Comparison of ENCODE assay signal across 1 cellular context in genomic region chr17:28644782-28645575, GRCh38.
TF ChIP-seq lines count a peak whose summit lies in the region.

Gene BLTP2 (minus strand): TSS chr17:28645158. CDS start chr17:28645056, 102 bp downstream.

TF ChIP-seq in HepG2, 621 proteins besides CTCF, POLR2A, EP300 and RAD21 (continued from another document and continues in another):
- TF ChIP-seq, protein P1, sequence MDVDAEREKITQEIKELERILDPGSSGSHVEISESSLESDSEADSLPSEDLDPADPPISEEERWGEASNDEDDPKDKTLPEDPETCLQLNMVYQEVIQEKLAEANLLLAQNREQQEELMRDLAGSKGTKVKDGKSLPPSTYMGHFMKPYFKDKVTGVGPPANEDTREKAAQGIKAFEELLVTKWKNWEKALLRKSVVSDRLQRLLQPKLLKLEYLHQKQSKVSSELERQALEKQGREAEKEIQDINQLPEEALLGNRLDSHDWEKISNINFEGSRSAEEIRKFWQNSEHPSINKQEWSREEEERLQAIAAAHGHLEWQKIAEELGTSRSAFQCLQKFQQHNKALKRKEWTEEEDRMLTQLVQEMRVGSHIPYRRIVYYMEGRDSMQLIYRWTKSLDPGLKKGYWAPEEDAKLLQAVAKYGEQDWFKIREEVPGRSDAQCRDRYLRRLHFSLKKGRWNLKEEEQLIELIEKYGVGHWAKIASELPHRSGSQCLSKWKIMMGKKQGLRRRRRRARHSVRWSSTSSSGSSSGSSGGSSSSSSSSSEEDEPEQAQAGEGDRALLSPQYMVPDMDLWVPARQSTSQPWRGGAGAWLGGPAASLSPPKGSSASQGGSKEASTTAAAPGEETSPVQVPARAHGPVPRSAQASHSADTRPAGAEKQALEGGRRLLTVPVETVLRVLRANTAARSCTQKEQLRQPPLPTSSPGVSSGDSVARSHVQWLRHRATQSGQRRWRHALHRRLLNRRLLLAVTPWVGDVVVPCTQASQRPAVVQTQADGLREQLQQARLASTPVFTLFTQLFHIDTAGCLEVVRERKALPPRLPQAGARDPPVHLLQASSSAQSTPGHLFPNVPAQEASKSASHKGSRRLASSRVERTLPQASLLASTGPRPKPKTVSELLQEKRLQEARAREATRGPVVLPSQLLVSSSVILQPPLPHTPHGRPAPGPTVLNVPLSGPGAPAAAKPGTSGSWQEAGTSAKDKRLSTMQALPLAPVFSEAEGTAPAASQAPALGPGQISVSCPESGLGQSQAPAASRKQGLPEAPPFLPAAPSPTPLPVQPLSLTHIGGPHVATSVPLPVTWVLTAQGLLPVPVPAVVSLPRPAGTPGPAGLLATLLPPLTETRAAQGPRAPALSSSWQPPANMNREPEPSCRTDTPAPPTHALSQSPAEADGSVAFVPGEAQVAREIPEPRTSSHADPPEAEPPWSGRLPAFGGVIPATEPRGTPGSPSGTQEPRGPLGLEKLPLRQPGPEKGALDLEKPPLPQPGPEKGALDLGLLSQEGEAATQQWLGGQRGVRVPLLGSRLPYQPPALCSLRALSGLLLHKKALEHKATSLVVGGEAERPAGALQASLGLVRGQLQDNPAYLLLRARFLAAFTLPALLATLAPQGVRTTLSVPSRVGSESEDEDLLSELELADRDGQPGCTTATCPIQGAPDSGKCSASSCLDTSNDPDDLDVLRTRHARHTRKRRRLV (CRISPR knock-in tag; IDR thresholded peaks at IDR 0.05), result no peak
- TF ChIP-seq ZNF136 (CRISPR knock-in tag; IDR thresholded peaks at IDR 0.05; ENCODE audit: low read depth) (peak; percentile 38; the same call in 1 of the 2 replicates), ETV5 (CRISPR knock-in tag; IDR thresholded peaks at IDR 0.05; ENCODE audit: borderline replicate concordance) (peak; percentile 69; the same call in 1 of the 2 replicates), ZNF704 (CRISPR knock-in tag; IDR thresholded peaks at IDR 0.05; ENCODE audit: borderline replicate concordance) (peak; percentile 59; the same call in 1 of the 2 replicates), TGIF2 (CRISPR knock-in tag; IDR thresholded peaks at IDR 0.05) (peak; percentile 67; the same call in 1 of the 2 replicates), RAD51 (IDR thresholded peaks at IDR 0.05; ENCODE audit: borderline replicate concordance) (no peak), JUND (CRISPR knock-in tag; IDR thresholded peaks at IDR 0.05) (no peak), FOXK1 (CRISPR knock-in tag; IDR thresholded peaks at IDR 0.05; ENCODE audit: borderline replicate concordance, low read depth) (peak; percentile 80; the same call in 1 of the 2 replicates), SP4 (CRISPR knock-in tag; IDR thresholded peaks at IDR 0.05) (peak; percentile 98), ZNF674 (CRISPR knock-in tag; IDR thresholded peaks at IDR 0.05; ENCODE audit: low read depth) (0 out of 2 replicates have a peak, but pooled peaks have one; percentile 70), HOXA5 (CRISPR knock-in tag; IDR thresholded peaks at IDR 0.05) (peak; percentile 59; the same call in 1 of the 2 replicates), ZNF598 (CRISPR knock-in tag; IDR thresholded peaks at IDR 0.05; ENCODE audit: borderline replicate concordance) (peak; percentile 73; the same call in 1 of the 2 replicates), SMAD1 (CRISPR knock-in tag; IDR thresholded peaks at IDR 0.05; ENCODE audit: borderline replicate concordance, low read depth) (no peak), RORA (CRISPR knock-in tag; IDR thresholded peaks at IDR 0.05) (no peak), ELF3 (CRISPR knock-in tag; IDR thresholded peaks at IDR 0.05) (peak; percentile 89), ZNF354B (CRISPR knock-in tag; IDR thresholded peaks at IDR 0.05) (0 out of 2 replicates have a peak, but pooled peaks have one; percentile 43), REL (CRISPR knock-in tag; conservative IDR thresholded peaks at IDR 0.05) (0 out of 2 replicates have a peak, but pooled peaks have one; percentile 72), MAX (IDR thresholded peaks at IDR 0.05) (peak; percentile 80; the same call in 1 of the 2 replicates), NFKB2 (CRISPR knock-in tag; IDR thresholded peaks at IDR 0.05; ENCODE audit: borderline replicate concordance) (peak; percentile 37; the same call in 1 of the 2 replicates), ZNF318 (CRISPR knock-in tag; IDR thresholded peaks at IDR 0.05) (0 out of 2 replicates have a peak, but pooled peaks have one; percentile 49), BORCS8-MEF2B (CRISPR knock-in tag; IDR thresholded peaks at IDR 0.05) (0 out of 2 replicates have a peak, but pooled peaks have one; percentile 47), ZNF792 (CRISPR knock-in tag; IDR thresholded peaks at IDR 0.05) (0 out of 2 replicates have a peak, but pooled peaks have one; percentile 18), ZFYVE20 (CRISPR knock-in tag; IDR thresholded peaks at IDR 0.05; ENCODE audit: borderline replicate concordance, low read depth) (no peak), ZNF761 (CRISPR knock-in tag; conservative IDR thresholded peaks at IDR 0.05) (peak; percentile 82), SOX13 (IDR thresholded peaks at IDR 0.05) (no peak), SOX13 (CRISPR knock-in tag; conservative IDR thresholded peaks at IDR 0.05 in 1 of 2, IDR thresholded peaks at IDR 0.05 in 1 of 2) (peak in 1 of 2 experiments; percentile 17; a peak in 1 of 4 replicates), ZC3H13 (CRISPR knock-in tag; IDR thresholded peaks at IDR 0.05) (peak; percentile 85), SNAPC2 (CRISPR knock-in tag; IDR thresholded peaks at IDR 0.05) (0 out of 2 replicates have a peak, but pooled peaks have one; percentile 64), ZNF629 (CRISPR knock-in tag; conservative IDR thresholded peaks at IDR 0.05) (no peak), ZNF3 (CRISPR knock-in tag; IDR thresholded peaks at IDR 0.05) (no peak)
- TF ChIP-seq, protein P2, sequence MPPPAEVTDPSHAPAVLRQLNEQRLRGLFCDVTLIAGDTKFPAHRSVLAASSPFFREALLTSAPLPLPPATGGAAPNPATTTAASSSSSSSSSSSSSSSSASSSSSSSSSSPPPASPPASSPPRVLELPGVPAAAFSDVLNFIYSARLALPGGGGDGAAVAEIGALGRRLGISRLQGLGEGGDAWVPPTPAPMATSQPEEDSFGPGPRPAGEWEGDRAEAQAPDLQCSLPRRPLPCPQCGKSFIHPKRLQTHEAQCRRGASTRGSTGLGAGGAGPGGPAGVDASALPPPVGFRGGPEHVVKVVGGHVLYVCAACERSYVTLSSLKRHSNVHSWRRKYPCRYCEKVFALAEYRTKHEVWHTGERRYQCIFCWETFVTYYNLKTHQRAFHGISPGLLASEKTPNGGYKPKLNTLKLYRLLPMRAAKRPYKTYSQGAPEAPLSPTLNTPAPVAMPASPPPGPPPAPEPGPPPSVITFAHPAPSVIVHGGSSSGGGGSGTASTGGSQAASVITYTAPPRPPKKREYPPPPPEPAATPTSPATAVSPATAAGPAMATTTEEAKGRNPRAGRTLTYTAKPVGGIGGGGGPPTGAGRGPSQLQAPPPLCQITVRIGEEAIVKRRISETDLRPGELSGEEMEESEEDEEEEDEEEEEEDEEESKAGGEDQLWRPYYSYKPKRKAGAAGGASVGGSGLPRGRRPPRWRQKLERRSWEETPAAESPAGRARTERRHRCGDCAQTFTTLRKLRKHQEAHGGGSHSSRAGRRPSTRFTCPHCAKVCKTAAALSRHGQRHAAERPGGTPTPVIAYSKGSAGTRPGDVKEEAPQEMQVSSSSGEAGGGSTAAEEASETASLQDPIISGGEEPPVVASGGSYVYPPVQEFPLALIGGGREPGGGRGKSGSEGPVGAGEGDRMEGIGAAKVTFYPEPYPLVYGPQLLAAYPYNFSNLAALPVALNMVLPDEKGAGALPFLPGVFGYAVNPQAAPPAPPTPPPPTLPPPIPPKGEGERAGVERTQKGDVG (CRISPR knock-in tag; IDR thresholded peaks at IDR 0.05; ENCODE audit: borderline replicate concordance), result peak; percentile 41; the same call in 1 of the 2 replicates
- TF ChIP-seq, protein P3, sequence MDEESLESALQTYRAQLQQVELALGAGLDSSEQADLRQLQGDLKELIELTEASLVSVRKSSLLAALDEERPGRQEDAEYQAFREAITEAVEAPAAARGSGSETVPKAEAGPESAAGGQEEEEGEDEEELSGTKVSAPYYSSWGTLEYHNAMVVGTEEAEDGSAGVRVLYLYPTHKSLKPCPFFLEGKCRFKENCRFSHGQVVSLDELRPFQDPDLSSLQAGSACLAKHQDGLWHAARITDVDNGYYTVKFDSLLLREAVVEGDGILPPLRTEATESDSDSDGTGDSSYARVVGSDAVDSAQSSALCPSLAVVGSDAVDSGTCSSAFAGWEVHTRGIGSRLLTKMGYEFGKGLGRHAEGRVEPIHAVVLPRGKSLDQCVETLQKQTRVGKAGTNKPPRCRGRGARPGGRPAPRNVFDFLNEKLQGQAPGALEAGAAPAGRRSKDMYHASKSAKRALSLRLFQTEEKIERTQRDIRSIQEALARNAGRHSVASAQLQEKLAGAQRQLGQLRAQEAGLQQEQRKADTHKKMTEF (CRISPR knock-in tag; IDR thresholded peaks at IDR 0.05), result peak; percentile 73; the same call in 1 of the 2 replicates
- TF ChIP-seq, protein P4, sequence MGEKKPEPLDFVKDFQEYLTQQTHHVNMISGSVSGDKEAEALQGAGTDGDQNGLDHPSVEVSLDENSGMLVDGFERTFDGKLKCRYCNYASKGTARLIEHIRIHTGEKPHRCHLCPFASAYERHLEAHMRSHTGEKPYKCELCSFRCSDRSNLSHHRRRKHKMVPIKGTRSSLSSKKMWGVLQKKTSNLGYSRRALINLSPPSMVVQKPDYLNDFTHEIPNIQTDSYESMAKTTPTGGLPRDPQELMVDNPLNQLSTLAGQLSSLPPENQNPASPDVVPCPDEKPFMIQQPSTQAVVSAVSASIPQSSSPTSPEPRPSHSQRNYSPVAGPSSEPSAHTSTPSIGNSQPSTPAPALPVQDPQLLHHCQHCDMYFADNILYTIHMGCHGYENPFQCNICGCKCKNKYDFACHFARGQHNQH (CRISPR knock-in tag; IDR thresholded peaks at IDR 0.05), result no peak
- TF ChIP-seq, protein P5, sequence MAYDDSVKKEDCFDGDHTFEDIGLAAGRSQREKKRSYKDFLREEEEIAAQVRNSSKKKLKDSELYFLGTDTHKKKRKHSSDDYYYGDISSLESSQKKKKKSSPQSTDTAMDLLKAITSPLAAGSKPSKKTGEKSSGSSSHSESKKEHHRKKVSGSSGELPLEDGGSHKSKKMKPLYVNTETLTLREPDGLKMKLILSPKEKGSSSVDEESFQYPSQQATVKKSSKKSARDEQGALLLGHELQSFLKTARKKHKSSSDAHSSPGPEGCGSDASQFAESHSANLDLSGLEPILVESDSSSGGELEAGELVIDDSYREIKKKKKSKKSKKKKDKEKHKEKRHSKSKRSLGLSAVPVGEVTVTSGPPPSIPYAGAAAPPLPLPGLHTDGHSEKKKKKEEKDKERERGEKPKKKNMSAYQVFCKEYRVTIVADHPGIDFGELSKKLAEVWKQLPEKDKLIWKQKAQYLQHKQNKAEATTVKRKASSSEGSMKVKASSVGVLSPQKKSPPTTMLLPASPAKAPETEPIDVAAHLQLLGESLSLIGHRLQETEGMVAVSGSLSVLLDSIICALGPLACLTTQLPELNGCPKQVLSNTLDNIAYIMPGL (CRISPR knock-in tag; IDR thresholded peaks at IDR 0.05; ENCODE audit: borderline replicate concordance in 1 of 2, low read depth in 1 of 2), result peak; percentile 71 to 77; a peak in 2 of 4 replicates
